Comparison of ENCODE assay signal across 18 cellular contexts in the genomic region with DNA sequence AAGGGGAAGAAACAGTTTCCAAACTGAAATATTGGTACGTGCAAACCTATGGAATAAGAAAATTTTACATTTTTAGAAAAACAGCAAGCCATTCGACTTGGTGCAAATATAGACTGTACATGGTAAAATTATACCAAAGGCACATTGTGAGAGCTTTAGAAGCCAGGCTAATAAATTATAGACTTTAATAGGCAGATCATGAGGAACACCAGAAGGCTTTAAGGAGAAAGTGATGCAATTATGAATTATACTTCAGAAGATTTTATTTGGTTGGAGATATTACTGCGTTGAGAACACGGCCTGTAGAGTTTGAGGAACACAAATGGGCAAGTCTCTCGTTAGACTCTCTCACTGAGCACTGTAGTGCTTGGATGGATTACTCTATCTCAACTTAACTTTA.
DNase-seq lines count a peak whose midpoint lies in the region; ATAC-seq, FAIRE-seq and TF ChIP-seq lines count a peak whose summit lies in the region.
"Had no signal": no experiment of that assay in that cellular context is flagged by ENCODE, and none has a peak within 500 bp of the region (broad histone marks: within the 10 kb centered on the region; RNA-seq: fewer than 3 reads in every experiment).

No MANE protein-coding gene starts in this region.

- H3K18ac ChIP-seq in mesenchymal stem cell (ENCODE audit: low read depth in 1 of 2, low read length in 2 of 2): no peak overlapping the region

- TF ChIP-seq CTCF in osteoblast (IDR thresholded peaks at IDR 0.05; ENCODE audit: extremely low read depth, low read depth, low read length) (no peak), D721Med (IDR thresholded peaks at IDR 0.05; ENCODE audit: insufficient read depth, missing control alignments) (no peak)

- no peak overlapping the region for H2BK120ac ChIP-seq in mesenchymal stem cell (ENCODE audit: low read depth, low read length)

- H3K4me3 ChIP-seq in mesenchymal stem cell (ENCODE audit: insufficient read depth in 1 of 2, low read depth in 1 of 2, low read length in 2 of 2) (no peak overlapping the region), osteoblast (ENCODE audit: insufficient read depth, low read length) (no peak overlapping the region)

- peak overlapping the region; percentile 22 for H3K9ac ChIP-seq in mesenchymal stem cell (ENCODE audit: low read length)

- no peak overlapping the region for H2BK12ac ChIP-seq in mesenchymal stem cell (ENCODE audit: low read length in 2 of 2)

- H2AFZ ChIP-seq in mesenchymal stem cell (ENCODE audit: low read depth, low read length) (no peak overlapping the region), osteoblast (ENCODE audit: low read length) (no peak overlapping the region)

- no peak overlapping the region for H3K23ac ChIP-seq in mesenchymal stem cell (ENCODE audit: low read length in 2 of 2)

- DNase-seq in amniotic epithelial cell (ENCODE audit: low read depth) (peak; percentile 16), mesenchymal stem cell (no peak), osteoblast (ENCODE audit: insufficient read length, low spot score, missing footprints) (peak; percentile 2), D721Med (ENCODE audit: insufficient read length, low spot score) (no peak), retina (no peak)
- DNase-seq: C1 segment of cervical spinal cord; Calu3; CD4-positive, alpha-beta memory T cell; COR-L47; DMS153; DND-41; GOT3; H9 had no signal

- H3K9me3 Mint-ChIP-seq in stimulated activated memory B cell treated with anti-CD40 and anti-IgM and Interleukin-4, amounts not matched to agents 10 μg/mL and 1 μg/mL and 100 μg/mL, for 72 hours: no peaks in the 10 kb centered on the region

- H4K8ac ChIP-seq in mesenchymal stem cell (ENCODE audit: low read length): no peak overlapping the region

- H2AK5ac ChIP-seq in mesenchymal stem cell (ENCODE audit: low read length, severe bottlenecking): no peak overlapping the region

- H3K27me3 ChIP-seq in mesenchymal stem cell (ENCODE audit: control insufficient read depth in 1 of 2, insufficient read depth in 1 of 2, low read length in 2 of 2): no peaks in the 10 kb centered on the region
- H3K27me3 ChIP-seq in osteoblast (ENCODE audit: insufficient read depth, low read length): no peaks in the 10 kb centered on the region

- FAIRE-seq in D721Med (lab: Jason Lieb, UNC): no peak
- FAIRE-seq: G401.6, GM12892 had no signal

- H4K91ac ChIP-seq in mesenchymal stem cell (ENCODE audit: low read length): no peak overlapping the region

- H3K79me1 ChIP-seq in mesenchymal stem cell (replicated peaks; ENCODE audit: low read length, poor library complexity, severe bottlenecking): no peaks in the 10 kb centered on the region

- H3K4ac ChIP-seq in mesenchymal stem cell (ENCODE audit: low read depth in 1 of 2, low read length in 2 of 2): no peak overlapping the region

- WGBS in mesenchymal stem cell: 95% methylated on average over 4 of the region's 5 CpGs

- no peak for ATAC-seq in stimulated activated memory B cell treated with anti-CD40 and anti-IgM and Interleukin-4, amounts not matched to agents 10 μg/mL and 1 μg/mL and 100 μg/mL, for 72 hours
- ATAC-seq in HG03442 (IDR thresholded peaks at IDR 0.05; ENCODE audit: unreplicated experiment): no peak
- ATAC-seq: HCT116 had no signal

- no peaks in the 10 kb centered on the region for H3K27me3 Mint-ChIP-seq in stimulated activated memory B cell treated with anti-CD40 and anti-IgM and Interleukin-4, amounts not matched to agents 10 μg/mL and 1 μg/mL and 100 μg/mL, for 72 hours
- H3K27me3 Mint-ChIP-seq: CD4-positive, alpha-beta memory T cell had no signal

- H3K79me2 ChIP-seq in osteoblast (ENCODE audit: insufficient read depth, low read length): no peaks in the 10 kb centered on the region

- no peaks in the 10 kb centered on the region for H4K20me1 ChIP-seq in osteoblast (ENCODE audit: insufficient read depth, low read length)

- no peak overlapping the region for H3K14ac ChIP-seq in mesenchymal stem cell (ENCODE audit: low read length in 2 of 2)

- H2BK5ac ChIP-seq in mesenchymal stem cell (ENCODE audit: low read depth, low read length, poor library complexity, severe bottlenecking): no peak overlapping the region

- H2BK15ac ChIP-seq in mesenchymal stem cell (ENCODE audit: low read depth, poor library complexity, severe bottlenecking): no peak overlapping the region

- H3K27ac ChIP-seq in mesenchymal stem cell (ENCODE audit: low read length, poor library complexity, severe bottlenecking) (no peak overlapping the region), osteoblast (ENCODE audit: low read depth, low read length) (no peak overlapping the region)

- H3K4me3 Mint-ChIP-seq in stimulated activated memory B cell treated with anti-CD40 and anti-IgM and Interleukin-4, amounts not matched to agents 10 μg/mL and 1 μg/mL and 100 μg/mL, for 72 hours: no peak overlapping the region
- H3K4me3 Mint-ChIP-seq: CD4-positive, alpha-beta memory T cell; H9 had no signal

- H3K4me2 ChIP-seq in mesenchymal stem cell (ENCODE audit: low read length, poor library complexity, severe bottlenecking): no peak overlapping the region
- no peak overlapping the region for H3K4me2 ChIP-seq in osteoblast (ENCODE audit: insufficient read depth, low read length)

- no peaks in the 10 kb centered on the region for H3K4me1 Mint-ChIP-seq in stimulated activated memory B cell treated with anti-CD40 and anti-IgM and Interleukin-4, amounts not matched to agents 10 μg/mL and 1 μg/mL and 100 μg/mL, for 72 hours
- H3K4me1 Mint-ChIP-seq: CD4-positive, alpha-beta memory T cell had no signal

- H3K4me1 ChIP-seq in mesenchymal stem cell (ENCODE audit: control insufficient read depth, insufficient read depth, low read depth, low read length) (no peaks in the 10 kb centered on the region), osteoblast (ENCODE audit: insufficient read depth, low read length) (no peaks in the 10 kb centered on the region)

- H3K9me3 ChIP-seq in mesenchymal stem cell (ENCODE audit: control insufficient read depth, low read length): no peaks in the 10 kb centered on the region
- H3K9me3 ChIP-seq in osteoblast (ENCODE audit: low read depth, low read length): no peaks in the 10 kb centered on the region

- H3K36me3 ChIP-seq in mesenchymal stem cell (ENCODE audit: control insufficient read depth in 1 of 2, insufficient read depth in 2 of 2, low read depth in 1 of 2, low read length in 2 of 2): no peaks in the 10 kb centered on the region
- H3K36me3 ChIP-seq in osteoblast (ENCODE audit: insufficient read depth, low read length): no peaks in the 10 kb centered on the region

- no peaks in the 10 kb centered on the region for H3K36me3 Mint-ChIP-seq in stimulated activated memory B cell treated with anti-CD40 and anti-IgM and Interleukin-4, amounts not matched to agents 10 μg/mL and 1 μg/mL and 100 μg/mL, for 72 hours
- H3K36me3 Mint-ChIP-seq: CD4-positive, alpha-beta memory T cell had no signal

- H3K27ac Mint-ChIP-seq in stimulated activated memory B cell treated with anti-CD40 and anti-IgM and Interleukin-4, amounts not matched to agents 10 μg/mL and 1 μg/mL and 100 μg/mL, for 72 hours: no peak overlapping the region
- H3K27ac Mint-ChIP-seq: CD4-positive, alpha-beta memory T cell; H9 had no signal

Comparison
In these comparisons a context has a peak if more than half of its experiments do, and no peak if none do; other contexts are left out.
1. DNase-seq: peak in amniotic epithelial cell (single experiment) and osteoblast (single experiment); none in mesenchymal stem cell (single experiment), D721Med (single experiment) and retina (single experiment).